13 cellular contexts compared by ENCODE assay signal in genomic region chr18:48319796-48320638, GRCh38.
DNase-seq lines count a peak whose midpoint lies in the region; ATAC-seq, FAIRE-seq and TF ChIP-seq lines count a peak whose summit lies in the region.
"Had no signal": no experiment of that assay in that cellular context is flagged by ENCODE, and none has a peak within 500 bp of the region (broad histone marks: within the 10 kb centered on the region; RNA-seq: fewer than 3 reads in every experiment).

No MANE protein-coding gene starts in this region.

- BruUV-seq in HepG2 (replicated peaks; lab: Mats Ljungman, UMichigan), result no TSS peak

- CTCF ChIA-PET in HepG2 (lab: Yijun Ruan, JAX; ENCODE audit: low intra/inter-chr PET ratio, low total read pairs), result no interaction called here

- no peak overlapping the region for H3K4me3 ChIP-seq in right lobe of liver
- no peak overlapping the region for H3K4me3 ChIP-seq in HepG2 (replicated peaks in 1 of 3; ENCODE audit: insufficient read depth in 1 of 3, low read depth in 2 of 3, low read length in 3 of 3)
- H3K4me3 ChIP-seq in sigmoid colon, result no peak overlapping the region

- WGBS in right lobe of liver (ENCODE audit: insufficient coverage, low coverage, low lambda C conversion rate, missing lambda C conversion rate), result 60% methylated on average over 4 of the region's 10 CpGs
- 37% methylated on average over 5 of the region's 10 CpGs for WGBS in HepG2 (ENCODE audit: low lambda C conversion rate)
- 44 to 60% methylated on average over 10 of the region's 10 CpGs for WGBS in sigmoid colon, 2 donors

- FAIRE-seq in HepG2 (lab: Jason Lieb, UNC), result no peak
- FAIRE-seq: islet of Langerhans, TTC549 had no signal

- no peak overlapping the region for H3K4me2 ChIP-seq in HepG2 (ENCODE audit: low read depth, low read length)

- ATAC-seq in right lobe of liver (peak; percentile 27 to 36 (median 29)), HepG2 (no peak), HG02759 (IDR thresholded peaks at IDR 0.05; ENCODE audit: unreplicated experiment) (no peak)

- H3K9ac ChIP-seq in HepG2 (ENCODE audit: insufficient read depth, low read depth, low read length), result no peak overlapping the region

- TF ChIP-seq EP300 in HepG2 (IDR thresholded peaks at IDR 0.05; ENCODE audit: low read depth in 2 of 2, low read length in 2 of 2), result no peak
- TF ChIP-seq EP300 in HepG2 (CRISPR knock-in tag; IDR thresholded peaks at IDR 0.05; ENCODE audit: borderline replicate concordance), result no peak
- no peak for TF ChIP-seq EP300 in sigmoid colon (IDR thresholded peaks at IDR 0.05)

- H3K9me3 ChIP-seq in right lobe of liver, result no peaks in the 10 kb centered on the region
- H3K9me3 ChIP-seq in HepG2 (ENCODE audit: low read length), result no peaks in the 10 kb centered on the region
- no peaks in the 10 kb centered on the region for H3K9me3 ChIP-seq in sigmoid colon

- no peak overlapping the region for H2AFZ ChIP-seq in HepG2 (ENCODE audit: low read length)

- no peaks in the 10 kb centered on the region for H3K27me3 ChIP-seq in right lobe of liver
- H3K27me3 ChIP-seq in HepG2 (ENCODE audit: control insufficient read depth in 1 of 2, insufficient read depth in 2 of 2, low read length in 2 of 2), result peaks cover 2% of the 10 kb centered on the region in 2 experiments; a peak in 2 of 5 replicates
- peaks cover 0 to 5% (median 0%) of the 10 kb centered on the region in 3 donors for H3K27me3 ChIP-seq in sigmoid colon

- H3K27ac ChIP-seq in right lobe of liver (no peak overlapping the region), HepG2 (ENCODE audit: extremely low read length, insufficient read depth, low read length) (no peak overlapping the region), sigmoid colon (no peak overlapping the region)

- no peak for TF ChIP-seq RAD21 in HepG2 (CRISPR knock-in tag; IDR thresholded peaks at IDR 0.05)

- TF ChIP-seq CTCF in right lobe of liver (IDR thresholded peaks at IDR 0.05), result no peak
- TF ChIP-seq CTCF in HepG2 (CRISPR knock-in tag; IDR thresholded peaks at IDR 0.05), result no peak
- TF ChIP-seq CTCF in sigmoid colon (IDR thresholded peaks at IDR 0.05), result no peak

- intact Hi-C loops in right lobe of liver (cut with DNase I), result loop anchor here in 1 of 2 donors (10.0 kb wide), 1 partner anchor 285 kb away; no protein-coding TSS in a partner anchor
- intact Hi-C loops in HepG2 (cut with micrococcal nuclease; ENCODE audit: unreplicated experiment), result no loop called here
- intact Hi-C loops in sigmoid colon (cut with DNase I), result no loop called here

- no peaks in the 10 kb centered on the region for H3K79me2 ChIP-seq in HepG2 (ENCODE audit: insufficient read depth, low read length)

- TF ChIP-seq POLR2A in right lobe of liver (IDR thresholded peaks at IDR 0.05), result no peak
- TF ChIP-seq POLR2A in HepG2 (IDR thresholded peaks at IDR 0.05; ENCODE audit: insufficient read depth in 1 of 2, low read depth in 2 of 2, low read length in 2 of 2), result no peak
- no peak for TF ChIP-seq POLR2A in sigmoid colon (IDR thresholded peaks at IDR 0.05)

- H4K20me1 ChIP-seq in HepG2 (ENCODE audit: insufficient read depth, low read length), result no peaks in the 10 kb centered on the region

- H3K36me3 ChIP-seq in right lobe of liver (no peaks in the 10 kb centered on the region), HepG2 (replicated peaks in 1 of 2; ENCODE audit: control insufficient read depth in 1 of 2, insufficient read depth in 2 of 2, low read length in 2 of 2) (no peaks in the 10 kb centered on the region), sigmoid colon (no peaks in the 10 kb centered on the region)

- POLR2A ChIA-PET in HepG2 (lab: Yijun Ruan, JAX), result no interaction called here

- peak in 1 of 3 donors; percentile 35 for DNase-seq in right lobe of liver
- no peak for DNase-seq in HepG2 (ENCODE audit: low spot score)
- DNase-seq in SHP77 treated with DMSO at 0.1 percent for 48 hours (lab: John Stamatoyannopoulos, UW), result peak; percentile 97
- DNase-seq in iris pigment epithelial cell (ENCODE audit: low read depth), result peak; percentile 33
- DNase-seq in RKO (ENCODE audit: low spot score), result no peak
- DNase-seq in sigmoid colon, result no peak
- no peak for DNase-seq in NCI-H526 (lab: John Stamatoyannopoulos, UW)
- DNase-seq: 8988T; activated effector memory CD4-positive, alpha-beta T cell treated with anti-CD3 and anti-CD28 coated beads, Interleukin-2, amount 50 U/mL, for 16 hours; effector memory CD4-positive, alpha-beta T cell had no signal

- in situ Hi-C loops in HepG2 (cut with HindIII; ENCODE audit: extremely low pct_ligation_motif_present, low pct_unique_long_range_greater_than_20kb), result no loop called here

- no peaks in the 10 kb centered on the region for H3K4me1 ChIP-seq in right lobe of liver
- H3K4me1 ChIP-seq in HepG2 (ENCODE audit: insufficient read depth, low read length), result no peaks in the 10 kb centered on the region
- H3K4me1 ChIP-seq in sigmoid colon, result no peaks in the 10 kb centered on the region

TF ChIP-seq in HepG2, 621 proteins besides CTCF, POLR2A, EP300 and RAD21:
- TF ChIP-seq ZNF224 (CRISPR knock-in tag; IDR thresholded peaks at IDR 0.05) (no peak), ZNF263 (CRISPR knock-in tag; IDR thresholded peaks at IDR 0.05) (no peak), SMARCE1 (IDR thresholded peaks at IDR 0.05; ENCODE audit: borderline replicate concordance) (no peak), ZNF367 (CRISPR knock-in tag; IDR thresholded peaks at IDR 0.05; ENCODE audit: borderline replicate concordance) (no peak), KMT2A (CRISPR knock-in tag; IDR thresholded peaks at IDR 0.05) (no peak), ELF4 (CRISPR knock-in tag; IDR thresholded peaks at IDR 0.05; ENCODE audit: borderline replicate concordance) (no peak), IRF2 (CRISPR knock-in tag; IDR thresholded peaks at IDR 0.05) (no peak), HDAC2 (CRISPR knock-in tag; IDR thresholded peaks at IDR 0.05) (no peak), HMGA1 (CRISPR knock-in tag; conservative IDR thresholded peaks at IDR 0.05) (no peak), HDAC6 (IDR thresholded peaks at IDR 0.05; ENCODE audit: low read depth, low read length) (no peak), NKX3-1 (CRISPR knock-in tag; IDR thresholded peaks at IDR 0.05) (no peak)
- TF ChIP-seq, protein P1, sequence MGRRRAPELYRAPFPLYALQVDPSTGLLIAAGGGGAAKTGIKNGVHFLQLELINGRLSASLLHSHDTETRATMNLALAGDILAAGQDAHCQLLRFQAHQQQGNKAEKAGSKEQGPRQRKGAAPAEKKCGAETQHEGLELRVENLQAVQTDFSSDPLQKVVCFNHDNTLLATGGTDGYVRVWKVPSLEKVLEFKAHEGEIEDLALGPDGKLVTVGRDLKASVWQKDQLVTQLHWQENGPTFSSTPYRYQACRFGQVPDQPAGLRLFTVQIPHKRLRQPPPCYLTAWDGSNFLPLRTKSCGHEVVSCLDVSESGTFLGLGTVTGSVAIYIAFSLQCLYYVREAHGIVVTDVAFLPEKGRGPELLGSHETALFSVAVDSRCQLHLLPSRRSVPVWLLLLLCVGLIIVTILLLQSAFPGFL (CRISPR knock-in tag; IDR thresholded peaks at IDR 0.05), result no peak

Comparison
In these comparisons a context has a peak if more than half of its experiments do, and no peak if none do; other contexts are left out.
1. ATAC-seq: peak in right lobe of liver (4 of 4); none in HepG2 (single experiment) and HG02759 (single experiment).
2. DNase-seq: peak in SHP77 treated with DMSO at 0.1 percent for 48 hours (single experiment) and iris pigment epithelial cell (single experiment); none in HepG2 (single experiment), RKO (single experiment), sigmoid colon (single experiment) and NCI-H526 (0 of 2).